In the genomic region with DNA sequence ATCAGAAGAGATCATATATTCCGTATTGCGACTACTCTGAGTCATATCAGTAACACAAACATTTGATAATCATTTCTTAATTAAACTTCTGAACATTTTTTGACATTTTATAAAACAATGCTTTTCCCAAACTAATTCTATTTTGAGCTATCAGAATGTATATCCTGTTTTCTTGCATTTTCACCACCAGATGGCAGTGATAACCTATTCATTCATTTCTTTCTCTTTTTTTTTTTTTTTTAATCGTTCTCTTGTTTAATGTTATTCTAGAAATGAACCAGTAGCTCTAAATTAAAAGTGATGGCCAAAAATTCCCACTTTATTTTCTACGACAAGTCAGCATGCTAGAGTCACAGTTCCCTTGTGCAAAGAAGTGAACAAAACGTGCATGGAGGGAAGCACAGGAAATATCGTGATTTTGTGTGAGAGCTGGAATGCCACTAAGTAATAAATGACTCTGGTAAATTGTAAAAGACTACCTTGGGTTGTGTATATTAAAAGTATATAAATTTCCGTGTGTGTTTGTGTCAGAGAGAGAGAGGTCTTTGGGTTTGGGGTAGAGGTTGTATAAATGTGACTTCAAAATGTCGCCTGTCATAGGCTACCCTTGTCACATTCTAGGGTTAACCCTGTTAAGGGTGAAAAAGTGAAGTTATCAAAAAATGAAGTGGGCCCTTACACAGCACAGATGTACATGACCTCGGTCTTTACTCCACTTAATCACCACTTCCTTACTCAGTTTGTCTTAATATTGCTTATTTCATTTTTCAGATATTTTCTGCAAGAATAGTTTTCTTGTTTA, we compare ENCODE assay signal across 8 cellular contexts. TPM values are rescaled to one million over a fixed set of nuclear protein-coding genes. Genes with fewer than 3 reads are reported as not detected.
DNase-seq lines count a peak whose midpoint lies in the region; ATAC-seq and TF ChIP-seq lines count a peak whose summit lies in the region.

No MANE protein-coding gene starts in this region.

- H3K36me3 Mint-ChIP-seq in stimulated activated naive B cell treated with anti-CD40 and anti-IgM and Interleukin-4, amounts not matched to agents 10 μg/mL and 1 μg/mL and 100 μg/mL, for 72 hours: no peaks in the 10 kb centered on the region
- no peaks in the 10 kb centered on the region for H3K36me3 Mint-ChIP-seq in activated naive CD4-positive, alpha-beta T cell treated with anti-CD3 and anti-CD28 coated beads, Interleukin-2, amount 50 U/mL, for 72 hours

- H3K9me2 ChIP-seq in OCI-LY7 (ENCODE audit: insufficient read depth, low read length): no peaks in the 10 kb centered on the region

- H3K27ac ChIP-seq in heart left ventricle (peak overlapping the region in 3 of 12 donors; percentile 6 to 28 (median 25)), OCI-LY7 (ENCODE audit: low read depth, low read length, poor library complexity, severe bottlenecking) (no peak overlapping the region), esophagus muscularis mucosa (replicated peaks in 1 of 4) (no peak overlapping the region)

- CTCF ChIA-PET in OCI-LY7 (lab: Charles Lee; ENCODE audit: unreplicated experiment): no interaction called here

- no peaks in the 10 kb centered on the region for H3K9me3 Mint-ChIP-seq in stimulated activated naive B cell treated with anti-CD40 and anti-IgM and Interleukin-4, amounts not matched to agents 10 μg/mL and 1 μg/mL and 100 μg/mL, for 72 hours
- H3K9me3 Mint-ChIP-seq in activated naive CD4-positive, alpha-beta T cell treated with anti-CD3 and anti-CD28 coated beads, Interleukin-2, amount 50 U/mL, for 72 hours: no peaks in the 10 kb centered on the region

- DNase-seq in heart left ventricle (no peak), left cardiac atrium (no peak), OCI-LY7 (ENCODE audit: low spot score) (peak; percentile 30), esophagus muscularis mucosa (ENCODE audit: extremely low spot score) (no peak), pons (ENCODE audit: low spot score) (peak; percentile 37)
- no peak for DNase-seq in stimulated activated naive B cell treated with anti-CD40 and anti-IgM and Interleukin-4, amounts not matched to agents 10 μg/mL and 1 μg/mL and 100 μg/mL, for 72 hours
- no peak for DNase-seq in activated naive CD4-positive, alpha-beta T cell treated with anti-CD3 and anti-CD28 coated beads, Interleukin-2, amount 50 U/mL, for 72 hours (ENCODE audit: low spot score in 2 of 2)

- 16 to 20% (median 18%) methylated on average over 9 of the region's 9 CpGs for WGBS in heart left ventricle, 4 donors
- WGBS in esophagus muscularis mucosa: 14% methylated on average over 9 of the region's 9 CpGs

- H3K4me3 ChIP-seq in heart left ventricle (peak overlapping the region in 9 of 12 donors; percentile 9 to 41 (median 29)), OCI-LY7 (ENCODE audit: low read depth, low read length, poor library complexity, severe bottlenecking) (no peak overlapping the region), esophagus muscularis mucosa (peak overlapping the region in 3 of 4 donors; percentile 11 to 33 (median 14))

- H3K4me1 Mint-ChIP-seq in stimulated activated naive B cell treated with anti-CD40 and anti-IgM and Interleukin-4, amounts not matched to agents 10 μg/mL and 1 μg/mL and 100 μg/mL, for 72 hours: no peaks in the 10 kb centered on the region

- H3K79me2 ChIP-seq in OCI-LY7 (ENCODE audit: insufficient read depth, low read depth, low read length): no peaks in the 10 kb centered on the region

- peak in 2 of 4 donors; percentile 18 to 47 for ATAC-seq in heart left ventricle
- no peak for ATAC-seq in left cardiac atrium
- ATAC-seq in stimulated activated naive B cell treated with anti-CD40 and anti-IgM and Interleukin-4, amounts not matched to agents 10 μg/mL and 1 μg/mL and 100 μg/mL, for 72 hours (replicated peaks): no peak
- ATAC-seq in activated naive CD4-positive, alpha-beta T cell treated with anti-CD3 and anti-CD28 coated beads, Interleukin-2, amount 50 U/mL, for 72 hours: no peak
- ATAC-seq in GM21515 (IDR thresholded peaks at IDR 0.05; ENCODE audit: unreplicated experiment): no peak

- no peak overlapping the region for H3K27ac Mint-ChIP-seq in stimulated activated naive B cell treated with anti-CD40 and anti-IgM and Interleukin-4, amounts not matched to agents 10 μg/mL and 1 μg/mL and 100 μg/mL, for 72 hours
- no peak overlapping the region for H3K27ac Mint-ChIP-seq in activated naive CD4-positive, alpha-beta T cell treated with anti-CD3 and anti-CD28 coated beads, Interleukin-2, amount 50 U/mL, for 72 hours

- BruUV-seq in OCI-LY7 (replicated peaks; lab: Mats Ljungman, UMichigan): no TSS peak

- intact Hi-C loops in heart left ventricle (cut with DNase I): loop anchor here (2.0 to 10.0 kb wide), 8 partner anchors 291 to 757 kb away; no protein-coding TSS in a partner anchor
- intact Hi-C loops in left cardiac atrium (cut with DNase I): loop anchor here (1.0 to 10.0 kb wide), 3 partner anchors 291 to 321 kb away; no protein-coding TSS in a partner anchor
- intact Hi-C loops in OCI-LY7 (cut with micrococcal nuclease; ENCODE audit: unreplicated experiment): loop anchor here (1.0 to 2.0 kb wide), 2 partner anchors 321 to 745 kb away; no protein-coding TSS in a partner anchor
- intact Hi-C loops in esophagus muscularis mucosa (cut with DNase I): loop anchor here (2.0 to 5.0 kb wide), 3 partner anchors 244 to 319 kb away; partner anchors contain the start of gene ABCC9

- no peak overlapping the region for H3K4me3 Mint-ChIP-seq in stimulated activated naive B cell treated with anti-CD40 and anti-IgM and Interleukin-4, amounts not matched to agents 10 μg/mL and 1 μg/mL and 100 μg/mL, for 72 hours

- H2AFZ ChIP-seq in OCI-LY7 (ENCODE audit: low read length): no peak overlapping the region

- TF ChIP-seq CTCF in heart left ventricle (IDR thresholded peaks at IDR 0.05) (peak; percentile 64 to 86 (median 74)), OCI-LY7 (conservative IDR thresholded peaks at IDR 0.05; ENCODE audit: low read length) (peak; percentile 91), esophagus muscularis mucosa (IDR thresholded peaks at IDR 0.05) (peak; percentile 67 to 73 (median 67))

- no peaks in the 10 kb centered on the region for H3K27me3 Mint-ChIP-seq in stimulated activated naive B cell treated with anti-CD40 and anti-IgM and Interleukin-4, amounts not matched to agents 10 μg/mL and 1 μg/mL and 100 μg/mL, for 72 hours

- H4K20me1 ChIP-seq in OCI-LY7 (ENCODE audit: insufficient read depth, low read length): no peaks in the 10 kb centered on the region

- TF ChIP-seq EP300 in esophagus muscularis mucosa (IDR thresholded peaks at IDR 0.05): no peak

- H3K4me1 ChIP-seq in heart left ventricle (peaks cover 0 to 4% (median 0%) of the 10 kb centered on the region in 12 donors), OCI-LY7 (ENCODE audit: insufficient read depth, low read length, poor library complexity, severe bottlenecking) (no peaks in the 10 kb centered on the region), esophagus muscularis mucosa (peaks cover 3 to 6% (median 5%) of the 10 kb centered on the region in 4 donors)

- TF ChIP-seq POLR2A in heart left ventricle (IDR thresholded peaks at IDR 0.05): no peak
- TF ChIP-seq POLR2A in esophagus muscularis mucosa (IDR thresholded peaks at IDR 0.05; ENCODE audit: low read depth): no peak

- H3K27me3 ChIP-seq in heart left ventricle (no peaks in the 10 kb centered on the region), esophagus muscularis mucosa (no peaks in the 10 kb centered on the region)

- POLR2A ChIA-PET in OCI-LY7 (lab: Charles Lee): interaction anchor here (0.7 kb wide), 1 partner anchor 22 kb away, joined by 5 read pairs; no protein-coding TSS in a partner anchor

- H3K9me3 ChIP-seq in heart left ventricle (no peaks in the 10 kb centered on the region), OCI-LY7 (ENCODE audit: low read length) (no peaks in the 10 kb centered on the region), esophagus muscularis mucosa (no peaks in the 10 kb centered on the region)

- H3K4me2 ChIP-seq in OCI-LY7 (ENCODE audit: low read length): no peak overlapping the region

- H3K36me3 ChIP-seq in heart left ventricle (no peaks in the 10 kb centered on the region), OCI-LY7 (ENCODE audit: insufficient read depth, low read length) (no peaks in the 10 kb centered on the region), esophagus muscularis mucosa (no peaks in the 10 kb centered on the region)

RNA-seq across cellular contexts. Expression of gene LDHB, which starts 40.4 kb away (rescaled TPM):
- total RNA-seq in heart left ventricle: 1,000 to 10,000 TPM; 1,099 to 3,071 (median 2,267) TPM
- polyA plus RNA-seq in heart left ventricle: 1,000 to 10,000 TPM; 1,100 to 2,070 TPM
- 1,000 to 10,000 TPM; 1,145 to 1,293 TPM for total RNA-seq in left cardiac atrium
- 551 and 727 TPM in 2 replicates for total RNA-seq in OCI-LY7 (2014; rRNA removed; shearing (Covaris generic))
- 871 and 999 TPM in 2 replicates for total RNA-seq in OCI-LY7 (2022)
- total RNA-seq in esophagus muscularis mucosa: 100 to 1,000 TPM; 299 to 433 (median 374) TPM
- 1,000 to 10,000 TPM; 1,506 to 1,689 TPM for total RNA-seq in activated naive CD4-positive, alpha-beta T cell treated with anti-CD3 and anti-CD28 coated beads, Interleukin-2, amount 50 U/mL, for 72 hours

Comparison
In these comparisons a context has a peak if more than half of its experiments do, and no peak if none do; other contexts are left out.
1. DNase-seq: peak in OCI-LY7 (single experiment) and pons (single experiment); none in heart left ventricle (0 of 5), left cardiac atrium (single experiment), esophagus muscularis mucosa (single experiment), stimulated activated naive B cell treated with anti-CD40 and anti-IgM and Interleukin-4, amounts not matched to agents 10 μg/mL and 1 μg/mL and 100 μg/mL, for 72 hours (single experiment) and activated naive CD4-positive, alpha-beta T cell treated with anti-CD3 and anti-CD28 coated beads, Interleukin-2, amount 50 U/mL, for 72 hours (0 of 2).
2. Peak in every context shown above with its lines, with median percentiles within 50 percentile points of each other: CTCF ChIP-seq.